21 cellular contexts compared by ENCODE assay signal in the genomic region with DNA sequence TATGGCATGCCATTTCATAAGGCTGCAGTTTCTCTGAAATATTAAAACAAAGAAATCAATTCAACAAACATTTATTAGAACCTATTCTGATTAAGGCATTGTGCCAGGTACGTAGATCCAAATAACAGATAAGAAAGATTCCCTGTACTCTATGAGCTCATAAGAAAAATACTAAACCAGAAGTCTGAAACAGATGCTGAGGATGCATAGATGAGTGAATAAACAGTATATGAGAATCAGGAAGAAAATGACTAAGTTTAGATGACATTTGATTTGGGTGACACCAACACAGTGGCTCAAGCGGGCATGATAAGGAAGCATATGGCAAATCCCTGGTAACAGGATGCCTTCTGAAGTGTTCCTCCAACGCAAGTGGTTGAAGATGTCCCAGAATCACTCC.
DNase-seq lines count a peak whose midpoint lies in the region; ATAC-seq, FAIRE-seq and TF ChIP-seq lines count a peak whose summit lies in the region.
"Had no signal": no experiment of that assay in that cellular context is flagged by ENCODE, and none has a peak within 500 bp of the region (broad histone marks: within the 10 kb centered on the region; RNA-seq: fewer than 3 reads in every experiment).

No MANE protein-coding gene starts in this region.

- H2AFZ ChIP-seq in SK-N-SH (ENCODE audit: low read depth) (no peak overlapping the region), keratinocyte (ENCODE audit: control insufficient read depth, low read length) (no peak overlapping the region)
- H2AFZ ChIP-seq: GM23248 had no signal

- H3K79me2 ChIP-seq in SK-N-SH (ENCODE audit: insufficient read depth): no peaks in the 10 kb centered on the region
- H3K79me2 ChIP-seq in keratinocyte (ENCODE audit: control insufficient read depth, insufficient read depth, low read length): no peaks in the 10 kb centered on the region

- H3K4me1 ChIP-seq in SK-N-SH (ENCODE audit: control insufficient read depth in 1 of 2, insufficient read depth in 2 of 2, low read depth in 1 of 2, low read length in 1 of 2) (peaks cover 7 to 16% of the 10 kb centered on the region in 2 experiments; a peak in 3 of 4 replicates), keratinocyte (ENCODE audit: control insufficient read depth, extremely low read depth, insufficient read depth, low read length) (no peaks in the 10 kb centered on the region), testis (no peaks in the 10 kb centered on the region), psoas muscle (no peaks in the 10 kb centered on the region), breast epithelium (no peaks in the 10 kb centered on the region)

- H3F3A ChIP-seq in SK-N-SH (replicated peaks; ENCODE audit: insufficient read depth): peaks cover 11% of the 10 kb centered on the region

- TF ChIP-seq EP300 in SK-N-SH (IDR thresholded peaks at IDR 0.05; ENCODE audit: borderline replicate concordance in 1 of 2, low read depth in 1 of 2, low read length in 1 of 2): no peak

- CTCF ChIA-PET in SK-N-SH (lab: Yijun Ruan, JAX): interaction anchor here (0.9 to 1.2 kb wide), 2 partner anchors 16 to 20 kb away, joined by 3 read pairs; no protein-coding TSS in a partner anchor

- no peak overlapping the region for H3K4me2 ChIP-seq in SK-N-SH
- H3K4me2 ChIP-seq in keratinocyte (ENCODE audit: control insufficient read depth, extremely low read depth, insufficient read depth, low read depth, low read length): no peak overlapping the region

- no peak for DNase-seq in SK-N-SH
- peak; percentile 35 for DNase-seq in dermis blood vessel endothelial cell
- no peak for DNase-seq in keratinocyte (ENCODE audit: low read depth, low spot score)
- DNase-seq in pulmonary artery endothelial cell (ENCODE audit: low read depth, low spot score): peak; percentile 5
- DNase-seq in testis: no peak
- no peak for DNase-seq in psoas muscle
- no peak for DNase-seq in breast epithelium (ENCODE audit: low spot score in 2 of 2)
- DNase-seq: C1 segment of cervical spinal cord; CD4-positive, CD25-positive, alpha-beta regulatory T cell; CD8-positive, alpha-beta memory T cell; COR-L47; DMS 273 treated with DMSO at 0.1 percent for 48 hours; DMS53; DND-41; EL; GM23248; HCEC 1CT; IMR-90 had no signal

- H3K9ac ChIP-seq in SK-N-SH (no peak overlapping the region), keratinocyte (ENCODE audit: control insufficient read depth, extremely low read depth, insufficient read depth, low read length) (no peak overlapping the region)
- H3K9ac ChIP-seq: GM23248 had no signal

- ATAC-seq in SK-N-SH treated with all-trans-retinoic acid at 6 μM for 48 hours (no peak), psoas muscle (no peak)
- ATAC-seq: GM12878 had no signal

- no peaks in the 10 kb centered on the region for H3K9me1 ChIP-seq in keratinocyte (ENCODE audit: control insufficient read depth, extremely low read depth, insufficient read depth, low read length)

- intact Hi-C loops in testis (cut with DNase I; ENCODE audit: low total_unique reads) (no loop called here), psoas muscle (cut with DNase I) (loop anchor here in 1 of 2 donors (10.0 kb wide), 1 partner anchor 87 kb away; no protein-coding TSS in a partner anchor), breast epithelium (cut with DNase I; ENCODE audit: low total_unique reads) (loop anchor here (5.0 kb wide), 1 partner anchor 271 kb away; no protein-coding TSS in a partner anchor)

- no peaks in the 10 kb centered on the region for H3K27me3 ChIP-seq in SK-N-SH (ENCODE audit: insufficient read depth)
- no peaks in the 10 kb centered on the region for H3K27me3 ChIP-seq in keratinocyte (ENCODE audit: control insufficient read depth, extremely low read depth, insufficient read depth, low read length)
- no peaks in the 10 kb centered on the region for H3K27me3 ChIP-seq in testis
- H3K27me3 ChIP-seq in psoas muscle (ENCODE audit: insufficient read depth in 3 of 3, low read length in 2 of 3): no peaks in the 10 kb centered on the region
- H3K27me3 ChIP-seq in breast epithelium: no peaks in the 10 kb centered on the region

- H3K36me3 ChIP-seq in SK-N-SH (replicated peaks in 1 of 2; ENCODE audit: control insufficient read depth in 1 of 2, insufficient read depth in 2 of 2, low read length in 1 of 2) (peaks cover 6 to 27% of the 10 kb centered on the region in 2 experiments), keratinocyte (ENCODE audit: control insufficient read depth in 2 of 2, extremely low read depth in 1 of 2, insufficient read depth in 2 of 2, low read length in 2 of 2) (no peaks in the 10 kb centered on the region), testis (ENCODE audit: low read depth, missing control alignments) (no peaks in the 10 kb centered on the region), psoas muscle (ENCODE audit: insufficient read depth in 1 of 2, low read depth in 1 of 2) (peaks cover 0 to 8% of the 10 kb centered on the region in 2 donors), breast epithelium (no peaks in the 10 kb centered on the region)

- POLR2A ChIA-PET in SK-N-SH (lab: Yijun Ruan, JAX): no interaction called here

- no peak for TF ChIP-seq CTCF in SK-N-SH (IDR thresholded peaks at IDR 0.05)
- no peak for TF ChIP-seq CTCF in keratinocyte (optimal IDR thresholded peaks at IDR 0.05 in 1 of 3, IDR thresholded peaks at IDR 0.05 in 1 of 3, conservative IDR thresholded peaks at IDR 0.05 in 1 of 3; ENCODE audit: extremely low read depth in 1 of 3, insufficient read depth in 2 of 3, low read length in 3 of 3)
- no peak for TF ChIP-seq CTCF in testis (IDR thresholded peaks at IDR 0.05)
- no peak for TF ChIP-seq CTCF in psoas muscle (IDR thresholded peaks at IDR 0.05)
- no peak for TF ChIP-seq CTCF in breast epithelium (IDR thresholded peaks at IDR 0.05)

- H3K4me3 ChIP-seq in SK-N-SH (ENCODE audit: low read depth in 2 of 2, low read length in 1 of 2): no peak overlapping the region
- no peak overlapping the region for H3K4me3 ChIP-seq in keratinocyte (ENCODE audit: control insufficient read depth in 2 of 3, extremely low read depth in 1 of 3, insufficient read depth in 2 of 3, low read depth in 1 of 3, low read length in 3 of 3)
- H3K4me3 ChIP-seq in testis: no peak overlapping the region
- no peak overlapping the region for H3K4me3 ChIP-seq in psoas muscle
- H3K4me3 ChIP-seq in breast epithelium: no peak overlapping the region
- H3K4me3 ChIP-seq: GM12878, GM23248 had no signal

- FAIRE-seq in keratinocyte (lab: Jason Lieb, UNC): peak; percentile 48
- FAIRE-seq: GM12878 had no signal

- no peak for TF ChIP-seq RAD21 in SK-N-SH (IDR thresholded peaks at IDR 0.05; ENCODE audit: low read length)

- TF ChIP-seq POLR2A in testis (IDR thresholded peaks at IDR 0.05): no peak
- no peak for TF ChIP-seq POLR2A in breast epithelium (IDR thresholded peaks at IDR 0.05)

- dilution Hi-C loops in keratinocyte (cut with MboI; ENCODE audit: extremely low pct_ligation_motif_present, low sequenced_read_pairs): no loop called here

- 77% methylated on average over 3 of the region's 3 CpGs for WGBS in SK-N-SH (ENCODE audit: low lambda C conversion rate)
- 63 to 93% methylated on average over 3 of the region's 3 CpGs for WGBS in testis, 2 donors
- WGBS in psoas muscle, 3 donors: 63 to 80% (median 66%) methylated on average over 3 of the region's 3 CpGs

- H3K27ac ChIP-seq in SK-N-SH (ENCODE audit: low read depth in 2 of 2, low read length in 1 of 2) (peak overlapping the region in 1 of 2 experiments; percentile 6; a peak in 1 of 4 replicates), keratinocyte (ENCODE audit: control insufficient read depth, insufficient read depth, low read length) (no peak overlapping the region), testis (no peak overlapping the region), psoas muscle (no peak overlapping the region), breast epithelium (no peak overlapping the region)
- H3K27ac ChIP-seq: GM23248, HL-60 had no signal

- H3K9me3 ChIP-seq in SK-N-SH: no peaks in the 10 kb centered on the region
- no peaks in the 10 kb centered on the region for H3K9me3 ChIP-seq in keratinocyte (ENCODE audit: control insufficient read depth, low read depth, low read length)
- no peaks in the 10 kb centered on the region for H3K9me3 ChIP-seq in testis
- H3K9me3 ChIP-seq in psoas muscle: no peaks in the 10 kb centered on the region
- no peaks in the 10 kb centered on the region for H3K9me3 ChIP-seq in breast epithelium

- H3K9me2 ChIP-seq in SK-N-SH: no peaks in the 10 kb centered on the region; the same call in 1 of the 2 replicates

- H4K20me1 ChIP-seq in SK-N-SH (ENCODE audit: insufficient read depth) (no peaks in the 10 kb centered on the region), keratinocyte (ENCODE audit: control insufficient read depth, extremely low read depth, insufficient read depth, low read length) (no peaks in the 10 kb centered on the region)

TF ChIP-seq in SK-N-SH, 30 proteins besides CTCF, POLR2A, EP300 and RAD21:
- TF ChIP-seq FOSL2 (IDR thresholded peaks at IDR 0.05; ENCODE audit: borderline replicate concordance, low read depth) (no peak), NFIC (IDR thresholded peaks at IDR 0.05; ENCODE audit: borderline replicate concordance) (peak; percentile 14; the same call in 1 of the 2 replicates)

TF ChIP-seq in SK-N-SH treated with all-trans-retinoic acid at 6 μM for 48 hours, 23 proteins besides CTCF, POLR2A, EP300 and RAD21 (continues in another document):
- TF ChIP-seq ARNTL (CRISPR knock-in tag; IDR thresholded peaks at IDR 0.05; ENCODE audit: borderline replicate concordance, low read depth) (no peak), GLIS3 (CRISPR knock-in tag; IDR thresholded peaks at IDR 0.05) (no peak), ZNF8 (CRISPR knock-in tag; IDR thresholded peaks at IDR 0.05) (no peak), ZNF565 (CRISPR knock-in tag; conservative IDR thresholded peaks at IDR 0.05; ENCODE audit: low read depth) (no peak), SNAI2 (CRISPR knock-in tag; IDR thresholded peaks at IDR 0.05) (no peak), PPARA (CRISPR knock-in tag; IDR thresholded peaks at IDR 0.05; ENCODE audit: borderline replicate concordance) (no peak), RARB (CRISPR knock-in tag; IDR thresholded peaks at IDR 0.05) (no peak), ZFP30 (CRISPR knock-in tag; IDR thresholded peaks at IDR 0.05) (no peak), ZC3H10 (CRISPR knock-in tag; IDR thresholded peaks at IDR 0.05) (no peak), CSDC2 (CRISPR knock-in tag; IDR thresholded peaks at IDR 0.05) (no peak)
- TF ChIP-seq, protein P1, sequence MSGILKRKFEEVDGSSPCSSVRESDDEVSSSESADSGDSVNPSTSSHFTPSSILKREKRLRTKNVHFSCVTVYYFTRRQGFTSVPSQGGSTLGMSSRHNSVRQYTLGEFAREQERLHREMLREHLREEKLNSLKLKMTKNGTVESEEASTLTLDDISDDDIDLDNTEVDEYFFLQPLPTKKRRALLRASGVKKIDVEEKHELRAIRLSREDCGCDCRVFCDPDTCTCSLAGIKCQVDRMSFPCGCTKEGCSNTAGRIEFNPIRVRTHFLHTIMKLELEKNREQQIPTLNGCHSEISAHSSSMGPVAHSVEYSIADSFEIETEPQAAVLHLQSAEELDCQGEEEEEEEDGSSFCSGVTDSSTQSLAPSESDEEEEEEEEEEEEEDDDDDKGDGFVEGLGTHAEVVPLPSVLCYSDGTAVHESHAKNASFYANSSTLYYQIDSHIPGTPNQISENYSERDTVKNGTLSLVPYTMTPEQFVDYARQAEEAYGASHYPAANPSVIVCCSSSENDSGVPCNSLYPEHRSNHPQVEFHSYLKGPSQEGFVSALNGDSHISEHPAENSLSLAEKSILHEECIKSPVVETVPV (CRISPR knock-in tag; IDR thresholded peaks at IDR 0.05): no peak

Comparison
In these comparisons a context has a peak if more than half of its experiments do, and no peak if none do; other contexts are left out.
1. DNase-seq: peak in dermis blood vessel endothelial cell (single experiment) and pulmonary artery endothelial cell (single experiment); none in SK-N-SH (single experiment), keratinocyte (single experiment), testis (single experiment), psoas muscle (0 of 2) and breast epithelium (0 of 2).